12 cellular contexts compared by ENCODE assay signal in genomic region chr20:43910564-43910963, GRCh38.
"Had no signal": no experiment of that assay in that cellular context is flagged by ENCODE, and none has a peak within 500 bp of the region (broad histone marks: within the 10 kb centered on the region; RNA-seq: fewer than 3 reads in every experiment).

No MANE protein-coding gene starts in this region.

- H3K4me3 ChIP-seq: esophagus squamous epithelium, neural progenitor cell, pancreas, thoracic aorta had no signal

- H3K27ac ChIP-seq: esophagus squamous epithelium, neural progenitor cell, pancreas, thoracic aorta had no signal

- H3K4me3 Mint-ChIP-seq: activated naive CD8-positive, alpha-beta T cell; activated T-cell treated with anti-CD3 and anti-CD28 coated beads, Interleukin-2, amount 50 U/mL, for 24 hours; mesothelial cell of epicardium; neural progenitor cell; WTC11 had no signal

- DNase-seq: activated effector memory CD4-positive, alpha-beta T cell treated with anti-CD3 and anti-CD28 coated beads, Interleukin-2, amount 50 U/mL, for 16 hours; activated T-cell treated with anti-CD3 and anti-CD28 coated beads, Interleukin-2, amount 50 U/mL, for 24 hours; esophagus squamous epithelium; hippocampal formation; kidney glomerular epithelial cell; pancreas had no signal

- H3K9me3 ChIP-seq: pancreas had no signal

- H3K4me1 ChIP-seq: pancreas had no signal

- H3K27ac Mint-ChIP-seq: activated naive CD8-positive, alpha-beta T cell; activated T-cell treated with anti-CD3 and anti-CD28 coated beads, Interleukin-2, amount 50 U/mL, for 24 hours; mesothelial cell of epicardium; neural progenitor cell; WTC11 had no signal

- H3K36me3 Mint-ChIP-seq: neural progenitor cell had no signal

- H3K36me3 ChIP-seq: esophagus squamous epithelium, neural progenitor cell, pancreas, thoracic aorta had no signal

- ATAC-seq: pancreas, sciatic nerve, WTC11 had no signal
